Comparison of ENCODE assay signal across 8 cellular contexts in genomic region chr15:99059010-99059981, GRCh38. TPM values are rescaled to one million over a fixed set of nuclear protein-coding genes. Genes with fewer than 3 reads are reported as not detected.
A peak's percentile ranks its signal among the peaks of the same experiment; 100 is the strongest.
DNase-seq lines count a peak whose midpoint lies in the region; ATAC-seq and TF ChIP-seq lines count a peak whose summit lies in the region.

No MANE protein-coding gene starts in this region.

- H3K36me3 ChIP-seq in OCI-LY7 (ENCODE audit: insufficient read depth, low read length) (no peaks in the 10 kb centered on the region), subcutaneous abdominal adipose tissue (ENCODE audit: control insufficient read depth in 5 of 5, insufficient read depth in 5 of 5, low read length in 5 of 5) (no peaks in the 10 kb centered on the region)

- no peaks in the 10 kb centered on the region for H3K79me2 ChIP-seq in OCI-LY7 (ENCODE audit: insufficient read depth, low read depth, low read length)

- POLR2A ChIA-PET in OCI-LY7 (lab: Charles Lee) = interaction anchor here (0.7 kb wide), 1 partner anchor 452 kb away, joined by 5 read pairs; no protein-coding TSS in a partner anchor
- POLR2A ChIA-PET in naive thymus-derived CD8-positive, alpha-beta T cell (lab: Charles Lee) = no interaction called here

- peaks cover 2 to 11% (median 9%) of the 10 kb centered on the region in 4 donors for H3K4me1 Mint-ChIP-seq in naive thymus-derived CD8-positive, alpha-beta T cell

- no peaks in the 10 kb centered on the region for H3K9me2 ChIP-seq in OCI-LY7 (ENCODE audit: insufficient read depth, low read length)

- CTCF ChIA-PET in OCI-LY7 (lab: Charles Lee; ENCODE audit: unreplicated experiment) = interaction anchor here (0.6 kb wide), 1 partner anchor 147 kb away, joined by 10 read pairs; no protein-coding TSS in a partner anchor

- BruUV-seq in OCI-LY7 (replicated peaks; lab: Mats Ljungman, UMichigan) = no TSS peak

- TF ChIP-seq CTCF in AG09319 (IDR thresholded peaks at IDR 0.05; ENCODE audit: low read depth, low read length) = peak; percentile 40
- peak; percentile 24; the same call in 1 of the 2 replicates for TF ChIP-seq CTCF in OCI-LY7 (conservative IDR thresholded peaks at IDR 0.05; ENCODE audit: low read length)

- no peak overlapping the region for H3K4me2 ChIP-seq in OCI-LY7 (ENCODE audit: low read length)

- H3K4me1 ChIP-seq in OCI-LY7 (ENCODE audit: insufficient read depth, low read length, poor library complexity, severe bottlenecking) = no peaks in the 10 kb centered on the region
- H3K4me1 ChIP-seq in subcutaneous abdominal adipose tissue (ENCODE audit: control insufficient read depth in 5 of 5, insufficient read depth in 5 of 5, low read length in 5 of 5) = peaks cover 3 to 21% (median 11%) of the 10 kb centered on the region in 5 donors

- H3K36me3 Mint-ChIP-seq in naive thymus-derived CD8-positive, alpha-beta T cell = no peaks in the 10 kb centered on the region

- H3K9ac ChIP-seq in subcutaneous abdominal adipose tissue (ENCODE audit: low read length in 5 of 5) = peak overlapping the region in 4 of 5 donors; percentile 50 to 63 (median 58)

- no peak overlapping the region for H3K27ac Mint-ChIP-seq in naive thymus-derived CD8-positive, alpha-beta T cell

- no peaks in the 10 kb centered on the region for H4K20me1 ChIP-seq in OCI-LY7 (ENCODE audit: insufficient read depth, low read length)

- peak; percentile 64 for ATAC-seq in GM18868 (IDR thresholded peaks at IDR 0.05; ENCODE audit: unreplicated experiment)
- peak; percentile 79 for ATAC-seq in HG03175 (IDR thresholded peaks at IDR 0.05; ENCODE audit: unreplicated experiment)
- peak; percentile 64 to 75 for ATAC-seq in naive thymus-derived CD8-positive, alpha-beta T cell

- H3K27me3 Mint-ChIP-seq in naive thymus-derived CD8-positive, alpha-beta T cell = peaks cover 21 to 66% (median 38%) of the 10 kb centered on the region in 5 donors

- H3K27ac ChIP-seq in OCI-LY7 (ENCODE audit: low read depth, low read length, poor library complexity, severe bottlenecking) = no peak overlapping the region
- no peak overlapping the region for H3K27ac ChIP-seq in subcutaneous abdominal adipose tissue (ENCODE audit: low read depth, low read length)

- H2AFZ ChIP-seq in OCI-LY7 (ENCODE audit: low read length) = no peak overlapping the region

- intact Hi-C loops in OCI-LY7 (cut with micrococcal nuclease; ENCODE audit: unreplicated experiment) = no loop called here

- DNase-seq in AG09319 (ENCODE audit: extremely low read depth, low read depth) = peak; percentile 78
- DNase-seq in OCI-LY7 (ENCODE audit: low spot score) = no peak
- peak; percentile 9 for DNase-seq in activated gamma-delta T cell (lab: John Stamatoyannopoulos, UW)
- DNase-seq in fibroblast of the conjunctiva (ENCODE audit: low read depth) = peak; percentile 73
- peak in 8 of 10 donors; percentile 7 to 59 (median 36) for DNase-seq in naive thymus-derived CD8-positive, alpha-beta T cell

- H3K9me3 ChIP-seq in OCI-LY7 (ENCODE audit: low read length) (no peaks in the 10 kb centered on the region), subcutaneous abdominal adipose tissue (ENCODE audit: control insufficient read depth in 5 of 5, low read length in 5 of 5) (no peaks in the 10 kb centered on the region)

- peak overlapping the region; percentile 33 to 79 (median 68) for H3K4me3 Mint-ChIP-seq in naive thymus-derived CD8-positive, alpha-beta T cell

- no peaks in the 10 kb centered on the region for H3K9me3 Mint-ChIP-seq in naive thymus-derived CD8-positive, alpha-beta T cell

- H3K27me3 ChIP-seq in subcutaneous abdominal adipose tissue (ENCODE audit: control insufficient read depth in 5 of 5, insufficient read depth in 4 of 5, low read length in 5 of 5) = peaks cover 3 to 10% (median 4%) of the 10 kb centered on the region in 5 donors

- H3K4me3 ChIP-seq in OCI-LY7 (ENCODE audit: low read depth, low read length, poor library complexity, severe bottlenecking) = no peak overlapping the region
- H3K4me3 ChIP-seq in subcutaneous abdominal adipose tissue (ENCODE audit: low read depth in 1 of 5, low read length in 5 of 5) = peak overlapping the region in 4 of 5 donors; percentile 52 to 64 (median 58)

RNA-seq across cellular contexts. Expression of gene SYNM, which starts 45.6 kb away (rescaled TPM):
- 0.41 and 0.49 TPM in 2 replicates for total RNA-seq in OCI-LY7 (2014; rRNA removed; shearing (Covaris generic))
- 0.08 TPM in 1 of 2 replicates, not detected in the other for total RNA-seq in OCI-LY7 (2022)
- total RNA-seq in naive thymus-derived CD8-positive, alpha-beta T cell = 1 to 10 TPM; 1.1 TPM
- under 1 TPM in 2 of 3 donors, not detected in 1; 0.08 to 0.54 TPM for polyA plus RNA-seq in naive thymus-derived CD8-positive, alpha-beta T cell

RNA-seq across cellular contexts. Expression of gene PGPEP1L, which starts 51.7 kb away (rescaled TPM):
- not detected in 2 replicates for total RNA-seq in OCI-LY7 (2014; rRNA removed; shearing (Covaris generic))
- not detected in 2 replicates for total RNA-seq in OCI-LY7 (2022)
- total RNA-seq in naive thymus-derived CD8-positive, alpha-beta T cell = not detected
- polyA plus RNA-seq in naive thymus-derived CD8-positive, alpha-beta T cell = not detected
